In genomic region chr17:51427259-51428255, GRCh38 we compare ENCODE assay signal across 9 cellular contexts.
A peak's percentile ranks its signal among the peaks of the same experiment; 100 is the strongest.
DNase-seq lines count a peak whose midpoint lies in the region; ATAC-seq and TF ChIP-seq lines count a peak whose summit lies in the region.
"Had no signal": no experiment of that assay in that cellular context is flagged by ENCODE, and none has a peak within 500 bp of the region (broad histone marks: within the 10 kb centered on the region; RNA-seq: fewer than 3 reads in every experiment).

No MANE protein-coding gene starts in this region.

- H3K36me3 ChIP-seq in adrenal gland (replicated peaks in 1 of 2): no peaks in the 10 kb centered on the region

- H3K27me3 Mint-ChIP-seq in nephron (ENCODE audit: low read depth): peaks cover 14% of the 10 kb centered on the region

- H3K27ac Mint-ChIP-seq in nephron: peak overlapping the region; percentile 4 to 70 (median 29)

- no peaks in the 10 kb centered on the region for H3K9me3 ChIP-seq in adrenal gland (replicated peaks in 1 of 3)

- 44 to 51% (median 47%) methylated on average over 12 of the region's 12 CpGs for WGBS in adrenal gland, 4 donors

- peak; percentile 1 to 53 for DNase-seq in activated CD8-positive, alpha-beta memory T cell treated with anti-CD3 and anti-CD28 coated beads for 4 hours (ENCODE audit: low read depth in 2 of 2)
- no peak for DNase-seq in adrenal gland
- no peak for DNase-seq in left colon

- no peaks in the 10 kb centered on the region for H3K4me1 ChIP-seq in adrenal gland (replicated peaks in 1 of 2)

- H3K4me1 Mint-ChIP-seq in nephron: peaks cover 9% of the 10 kb centered on the region

- no peak for TF ChIP-seq POLR2A in adrenal gland (IDR thresholded peaks at IDR 0.05)

- no peaks in the 10 kb centered on the region for H3K36me3 Mint-ChIP-seq in nephron (ENCODE audit: low read depth)

- no peak overlapping the region for H3K4me3 ChIP-seq in adrenal gland

- no peak overlapping the region for H3K27ac ChIP-seq in adrenal gland

- H3K4me3 Mint-ChIP-seq in nephron: no peak overlapping the region

- no peaks in the 10 kb centered on the region for H3K27me3 ChIP-seq in adrenal gland

- intact Hi-C loops in adrenal gland (cut with DNase I) (no loop called here), left colon (cut with DNase I, micrococcal nuclease) (no loop called here)

- TF ChIP-seq CTCF in nephron (IDR thresholded peaks at IDR 0.05; ENCODE audit: unreplicated experiment in 3 of 3): no peak
- no peak for TF ChIP-seq CTCF in adrenal gland (IDR thresholded peaks at IDR 0.05)

- peaks cover 14% of the 10 kb centered on the region for H3K9me3 Mint-ChIP-seq in nephron
- H3K9me3 Mint-ChIP-seq: IgD-negative memory B cell had no signal

- peak; percentile 77 for ATAC-seq in GM19438 (IDR thresholded peaks at IDR 0.05; ENCODE audit: low read depth, unreplicated experiment)
- ATAC-seq in HG03565 (IDR thresholded peaks at IDR 0.05; ENCODE audit: unreplicated experiment): peak; percentile 77
- no peak for ATAC-seq in HG02798 (IDR thresholded peaks at IDR 0.05; ENCODE audit: poor library complexity, unreplicated experiment)
- no peak for ATAC-seq in GM21526 (IDR thresholded peaks at IDR 0.05; ENCODE audit: low FRiP score, unreplicated experiment)
- no peak for ATAC-seq in left colon

Comparison
In these comparisons a context has a peak if more than half of its experiments do, and no peak if none do; other contexts are left out.
1. ATAC-seq: peak in GM19438 (single experiment) and HG03565 (single experiment); none in HG02798 (single experiment), GM21526 (single experiment) and left colon (single experiment).
2. DNase-seq: peak in activated CD8-positive, alpha-beta memory T cell treated with anti-CD3 and anti-CD28 coated beads for 4 hours (2 of 2); none in adrenal gland (0 of 7) and left colon (0 of 2).